ENCODE assay signal across 23 cellular contexts in genomic region chr3:184460276-184460675, GRCh38.
DNase-seq lines count a peak whose midpoint lies in the region; ATAC-seq, FAIRE-seq and TF ChIP-seq lines count a peak whose summit lies in the region.
"Had no signal": no experiment of that assay in that cellular context is flagged by ENCODE, and none has a peak within 500 bp of the region (broad histone marks: within the 10 kb centered on the region; RNA-seq: fewer than 3 reads in every experiment).

No MANE protein-coding gene starts in this region.

- H3K36me3 ChIP-seq in brain microvascular endothelial cell (replicated peaks) (no peaks in the 10 kb centered on the region), hepatocyte (replicated peaks; ENCODE audit: insufficient read depth, low read depth) (no peaks in the 10 kb centered on the region)

- intact Hi-C loops in cardiac septum (cut with DNase I), result no loop called here
- intact Hi-C loops in right cardiac atrium (cut with DNase I), result no loop called here

- H3K27ac ChIP-seq in right cardiac atrium (ENCODE audit: low read length) (no peak overlapping the region), brain microvascular endothelial cell (peak overlapping the region; percentile 85), hepatocyte (no peak overlapping the region)

- H3K27me3 ChIP-seq in right cardiac atrium (ENCODE audit: control insufficient read depth, insufficient read depth) (no peaks in the 10 kb centered on the region), brain microvascular endothelial cell (replicated peaks) (no peaks in the 10 kb centered on the region), hepatocyte (no peaks in the 10 kb centered on the region)

- H3K4me3 ChIP-seq in right cardiac atrium (ENCODE audit: low read length) (no peak overlapping the region), brain microvascular endothelial cell (ENCODE audit: low read depth, low read length) (no peak overlapping the region), fibroblast of pulmonary artery (replicated peaks; ENCODE audit: low read depth, low read length) (no peak overlapping the region), hepatocyte (no peak overlapping the region)

- H4K20me1 ChIP-seq in hepatocyte (ENCODE audit: insufficient read depth, poor library complexity, severe bottlenecking), result no peaks in the 10 kb centered on the region

- no peak for TF ChIP-seq CTCF in brain microvascular endothelial cell (IDR thresholded peaks at IDR 0.05; ENCODE audit: low read depth, low read length, missing control alignments)
- TF ChIP-seq CTCF in fibroblast of pulmonary artery (IDR thresholded peaks at IDR 0.05; ENCODE audit: low read length, missing control alignments), result no peak
- no peak for TF ChIP-seq CTCF in hepatocyte (IDR thresholded peaks at IDR 0.05; ENCODE audit: poor library complexity)

- in situ Hi-C loops in brain microvascular endothelial cell (cut with HindIII; ENCODE audit: low pct_ligation_motif_present, low sequenced_read_pairs), result no loop called here

- H3K4me2 ChIP-seq in hepatocyte, result no peak overlapping the region

- no peak for FAIRE-seq in H54 (lab: Jason Lieb, UNC)
- FAIRE-seq: GM18507 had no signal

- DNase-seq in cardiac septum (ENCODE audit: low spot score) (peak; percentile 56), right cardiac atrium (no peak), brain microvascular endothelial cell (no peak), fibroblast of pulmonary artery (ENCODE audit: low read depth) (peak; percentile 11), hepatocyte (ENCODE audit: low spot score) (no peak), Kasumi-1 (lab: John Stamatoyannopoulos, UW) (no peak), H54 (ENCODE audit: insufficient read length, low spot score) (no peak)
- DNase-seq: 8988T; Caco-2; CD4-positive, CD25-positive, alpha-beta regulatory T cell; DMS153; GF-D8; HCEC 1CT; NCI-H1417; NCI-H187 treated with DMSO at 0.1 percent for 48 hours; NCI-H226; NCI-H524; NCI-H82; OCI-M1; SHP77 treated with DMSO at 0.1 percent for 48 hours had no signal

- no peak for ATAC-seq in right cardiac atrium
- ATAC-seq in GM18867 (IDR thresholded peaks at IDR 0.05; ENCODE audit: unreplicated experiment), result no peak
- ATAC-seq: SK-N-SH treated with all-trans-retinoic acid at 6 μM for 48 hours had no signal

- H3K79me2 ChIP-seq in hepatocyte, result no peaks in the 10 kb centered on the region

- H3K4me1 ChIP-seq in right cardiac atrium (ENCODE audit: control insufficient read depth, insufficient read depth, low read length) (no peaks in the 10 kb centered on the region), hepatocyte (ENCODE audit: insufficient read depth) (no peaks in the 10 kb centered on the region)
- H3K4me1 ChIP-seq: Caco-2 had no signal

- H2AFZ ChIP-seq in hepatocyte, result no peak overlapping the region

- TF ChIP-seq POLR2A in H54 (IDR thresholded peaks at IDR 0.05; ENCODE audit: low read depth, low read length), result no peak

- H3K9me3 ChIP-seq in right cardiac atrium (ENCODE audit: control insufficient read depth, low read length), result peaks cover 2% of the 10 kb centered on the region
- H3K9me3 ChIP-seq in hepatocyte (ENCODE audit: low read depth), result no peaks in the 10 kb centered on the region
- H3K9me3 ChIP-seq: Caco-2 had no signal

- no peaks in the 10 kb centered on the region for H3K9me2 ChIP-seq in hepatocyte (replicated peaks; ENCODE audit: insufficient read depth)

- 88% methylated on average over 8 of the region's 8 CpGs for WGBS in right cardiac atrium
- WGBS in hepatocyte (ENCODE audit: low lambda C conversion rate, missing lambda C conversion rate), result 93% methylated on average over 8 of the region's 8 CpGs

Comparison
In these comparisons a context has a peak if more than half of its experiments do, and no peak if none do; other contexts are left out.
1. DNase-seq: peak in cardiac septum (single experiment) and fibroblast of pulmonary artery (single experiment); none in right cardiac atrium (0 of 3), brain microvascular endothelial cell (single experiment), hepatocyte (single experiment), Kasumi-1 (0 of 2) and H54 (single experiment).